ENCODE assay signal across 8 cellular contexts in the genomic region with DNA sequence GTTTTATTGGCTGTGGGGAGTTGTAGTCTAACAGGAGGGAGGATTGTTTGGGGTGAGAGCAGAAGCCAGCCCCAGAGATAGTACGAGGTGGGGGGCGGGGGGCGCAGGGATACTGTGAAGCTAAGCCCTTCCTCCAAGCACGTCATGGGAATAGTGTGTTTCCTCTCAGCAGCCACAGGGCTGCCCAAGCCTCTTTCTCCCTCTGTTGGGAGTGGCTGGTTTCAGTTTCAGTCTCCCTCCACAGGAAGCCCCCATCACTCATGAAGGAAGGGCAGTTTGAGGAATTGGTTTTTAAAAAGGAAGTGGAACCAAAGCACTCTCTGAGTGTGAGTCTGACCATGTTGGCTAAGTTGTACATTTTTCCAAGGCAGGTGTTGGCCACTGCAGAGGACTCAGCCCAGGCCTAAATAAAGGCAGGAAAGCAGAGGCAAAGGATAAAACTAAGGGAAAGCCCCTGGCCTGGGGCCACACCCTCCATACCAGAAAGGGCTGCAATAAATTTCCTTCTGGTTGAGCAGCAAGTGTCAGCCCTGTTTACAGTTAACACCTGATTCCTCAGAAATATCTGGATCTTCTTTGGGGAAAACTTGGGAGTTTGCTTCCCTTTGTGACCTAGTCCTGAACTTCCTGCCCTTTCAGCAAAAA. TPM values are rescaled to one million over a fixed set of nuclear protein-coding genes. Genes with fewer than 3 reads are reported as not detected.
DNase-seq lines count a peak whose midpoint lies in the region; ATAC-seq and TF ChIP-seq lines count a peak whose summit lies in the region.

No MANE protein-coding gene starts in this region.

- H3K36me3 Mint-ChIP-seq in activated T-cell treated with anti-CD3 and anti-CD28 coated beads, Interleukin-2, amount 50 U/mL, for 72 hours (ENCODE audit: insufficient read depth in 2 of 2) = peaks cover 0 to 4% of the 10 kb centered on the region in 2 donors
- peaks cover 6% of the 10 kb centered on the region for H3K36me3 Mint-ChIP-seq in progenitor cell of endocrine pancreas (ENCODE audit: insufficient read depth)

- H3K27me3 Mint-ChIP-seq in activated T-cell treated with anti-CD3 and anti-CD28 coated beads, Interleukin-2, amount 50 U/mL, for 72 hours (ENCODE audit: low read depth) = no peaks in the 10 kb centered on the region
- H3K27me3 Mint-ChIP-seq in progenitor cell of endocrine pancreas = no peaks in the 10 kb centered on the region

- no peak for TF ChIP-seq CTCF in progenitor cell of endocrine pancreas (IDR thresholded peaks at IDR 0.05; ENCODE audit: unreplicated experiment)

- ATAC-seq in activated T-cell treated with anti-CD3 and anti-CD28 coated beads, Interleukin-2, amount 50 U/mL, for 72 hours (replicated peaks in 1 of 2) = peak; percentile 6 to 34
- no peak for ATAC-seq in HG03025 (IDR thresholded peaks at IDR 0.05; ENCODE audit: low FRiP score, unreplicated experiment)

- H3K27ac Mint-ChIP-seq in activated T-cell treated with anti-CD3 and anti-CD28 coated beads, Interleukin-2, amount 50 U/mL, for 72 hours = peak overlapping the region; percentile 91
- H3K27ac Mint-ChIP-seq in progenitor cell of endocrine pancreas = peak overlapping the region; percentile 79

- H3K4me3 Mint-ChIP-seq in activated T-cell treated with anti-CD3 and anti-CD28 coated beads, Interleukin-2, amount 50 U/mL, for 72 hours = peak overlapping the region; percentile 54 to 76
- no peak overlapping the region for H3K4me3 Mint-ChIP-seq in progenitor cell of endocrine pancreas (ENCODE audit: low read depth)

- H3K4me1 Mint-ChIP-seq in activated T-cell treated with anti-CD3 and anti-CD28 coated beads, Interleukin-2, amount 50 U/mL, for 72 hours (ENCODE audit: low read depth) = peaks cover 70% of the 10 kb centered on the region
- H3K4me1 Mint-ChIP-seq in progenitor cell of endocrine pancreas (ENCODE audit: low read depth) = peaks cover 24% of the 10 kb centered on the region

- DNase-seq in Daoy (ENCODE audit: low read depth) (peak; percentile 88), HCEC 1CT (peak; percentile 37), NOMO-1 treated with dmso at 0.1 percent for 144 hours (lab: John Stamatoyannopoulos, UW; ENCODE audit: unreplicated experiment) (peak; percentile 91), germinal center (ENCODE audit: low spot score) (peak; percentile 75), progenitor cell of endocrine pancreas (ENCODE audit: low spot score, unreplicated experiment) (no peak), NCI-H748 treated with DMSO at 0.1 percent for 48 hours (lab: John Stamatoyannopoulos, UW) (no peak)
- peak; percentile 46 for DNase-seq in activated T-cell treated with anti-CD3 and anti-CD28 coated beads, Interleukin-2, amount 50 U/mL, for 72 hours

- H3K9me3 Mint-ChIP-seq in activated T-cell treated with anti-CD3 and anti-CD28 coated beads, Interleukin-2, amount 50 U/mL, for 72 hours = no peaks in the 10 kb centered on the region
- no peaks in the 10 kb centered on the region for H3K9me3 Mint-ChIP-seq in progenitor cell of endocrine pancreas (ENCODE audit: low read depth)

RNA-seq across cellular contexts. Expression of a gene that starts 3.2 kb away (rescaled TPM):
- total RNA-seq in Daoy (2014; rRNA removed; shearing (Covaris generic)) = 16.6 and 18.8 TPM in 2 replicates
- 10 to 100 TPM; 26.3 to 29.4 TPM for total RNA-seq in activated T-cell treated with anti-CD3 and anti-CD28 coated beads, Interleukin-2, amount 50 U/mL, for 72 hours
- 26.9 and 30.0 TPM in 2 replicates for total RNA-seq in progenitor cell of endocrine pancreas

RNA-seq across cellular contexts. Expression of a gene that starts 3.2 kb away (rescaled TPM):
- 434 and 468 TPM in 2 replicates for total RNA-seq in Daoy (2014; rRNA removed; shearing (Covaris generic))
- 100 to 1,000 TPM; 118 to 128 TPM for total RNA-seq in activated T-cell treated with anti-CD3 and anti-CD28 coated beads, Interleukin-2, amount 50 U/mL, for 72 hours
- 94.0 and 114 TPM in 2 replicates for total RNA-seq in progenitor cell of endocrine pancreas

RNA-seq across cellular contexts. Expression of a gene that starts 11.3 kb away (rescaled TPM):
- total RNA-seq in Daoy (2014; rRNA removed; shearing (Covaris generic)) = 16.7 and 23.4 TPM in 2 replicates
- 10 to 100 TPM; 44.2 to 61.1 TPM for total RNA-seq in activated T-cell treated with anti-CD3 and anti-CD28 coated beads, Interleukin-2, amount 50 U/mL, for 72 hours
- 20.1 and 20.6 TPM in 2 replicates for total RNA-seq in progenitor cell of endocrine pancreas

RNA-seq across cellular contexts. Expression of a gene that starts 51.1 kb away (rescaled TPM):
- 269 and 285 TPM in 2 replicates for total RNA-seq in Daoy (2014; rRNA removed; shearing (Covaris generic))
- total RNA-seq in activated T-cell treated with anti-CD3 and anti-CD28 coated beads, Interleukin-2, amount 50 U/mL, for 72 hours = 100 to 1,000 TPM; 115 to 124 TPM
- 106 and 111 TPM in 2 replicates for total RNA-seq in progenitor cell of endocrine pancreas

RNA-seq across cellular contexts. Expression of a gene that starts 57.4 kb away (rescaled TPM):
- 18.1 and 30.5 TPM in 2 replicates for total RNA-seq in Daoy (2014; rRNA removed; shearing (Covaris generic))
- total RNA-seq in activated T-cell treated with anti-CD3 and anti-CD28 coated beads, Interleukin-2, amount 50 U/mL, for 72 hours = 10 to 100 TPM; 41.3 to 50.8 TPM
- 13.0 and 15.0 TPM in 2 replicates for total RNA-seq in progenitor cell of endocrine pancreas

Comparison
In these comparisons a context has a peak if more than half of its experiments do, and no peak if none do; other contexts are left out.
1. DNase-seq: peak in Daoy (single experiment), HCEC 1CT (single experiment), NOMO-1 treated with dmso at 0.1 percent for 144 hours (single experiment), activated T-cell treated with anti-CD3 and anti-CD28 coated beads, Interleukin-2, amount 50 U/mL, for 72 hours (2 of 2) and germinal center (single experiment); none in progenitor cell of endocrine pancreas (single experiment) and NCI-H748 treated with DMSO at 0.1 percent for 48 hours (single experiment).